In the genomic region with DNA sequence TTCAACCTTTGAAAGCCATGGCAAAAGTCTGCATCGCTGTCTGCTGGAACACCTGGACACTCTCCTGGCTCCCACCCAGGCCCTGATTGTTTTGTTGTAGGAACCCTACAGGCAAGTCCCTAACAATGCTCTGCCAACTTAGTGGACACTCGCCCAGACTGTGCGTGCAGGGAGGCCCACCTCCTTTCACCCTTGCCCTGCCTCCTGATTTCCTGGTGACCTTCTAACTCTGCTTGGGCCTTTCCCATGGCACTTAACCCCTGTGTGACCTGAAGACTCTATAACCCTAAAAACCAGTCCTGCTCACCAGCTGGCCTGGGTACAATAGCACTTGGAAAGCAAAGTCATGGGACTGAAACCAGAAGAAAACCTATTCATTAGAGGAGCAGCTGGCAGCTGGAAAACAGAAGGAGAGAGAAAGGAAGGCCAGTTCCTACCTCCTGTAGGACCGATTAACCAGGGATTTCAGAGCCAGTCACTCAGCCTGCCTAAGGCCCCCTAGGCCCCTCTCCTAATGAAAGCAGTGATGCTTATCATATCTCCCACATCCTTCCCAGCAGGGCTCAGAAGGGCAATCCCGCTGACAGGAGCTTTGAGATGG, we compare ENCODE assay signal across 16 cellular contexts.
A peak's percentile ranks its signal among the peaks of the same experiment; 100 is the strongest.
DNase-seq lines count a peak whose midpoint lies in the region; ATAC-seq, FAIRE-seq and TF ChIP-seq lines count a peak whose summit lies in the region.
"Had no signal": no experiment of that assay in that cellular context is flagged by ENCODE, and none has a peak within 500 bp of the region (broad histone marks: within the 10 kb centered on the region; RNA-seq: fewer than 3 reads in every experiment).

No MANE protein-coding gene starts in this region.

- H3K4me1 ChIP-seq in endothelial cell of umbilical vein (ENCODE audit: control insufficient read depth, extremely low read depth, insufficient read depth, low read length) (no peaks in the 10 kb centered on the region), neural progenitor cell (peaks cover 5% of the 10 kb centered on the region)
- H3K4me1 ChIP-seq: breast epithelium, SJSA1 had no signal

- H3K4me3 Mint-ChIP-seq in neural progenitor cell, result peak overlapping the region; percentile 10
- H3K4me3 Mint-ChIP-seq in activated T-helper 1 cell treated with anti-CD3 and anti-CD28 coated beads, Interleukin-12 subunit alpha, Interleukin-12 subunit beta, Interleukin-2, Interleukin-4 antibody, amounts not matched to agents 30 ng/mL and 10 ng/mL and 1 ng/mL, durations not matched to agents 14 hours and 24 hours and 36 hours, result no peak overlapping the region
- H3K4me3 Mint-ChIP-seq: activated T-helper 17 cell treated with anti-CD3 and anti-CD28 coated beads, Interleukin-2, amount 50 U/mL, for 72 hours had no signal

- no peaks in the 10 kb centered on the region for H3K27me3 ChIP-seq in endothelial cell of umbilical vein (ENCODE audit: control insufficient read depth in 2 of 2, insufficient read depth in 2 of 2, low read length in 2 of 2)
- H3K27me3 ChIP-seq in neural progenitor cell, result no peaks in the 10 kb centered on the region
- H3K27me3 ChIP-seq: breast epithelium, SJSA1 had no signal

- H3K9ac ChIP-seq in endothelial cell of umbilical vein (replicated peaks; ENCODE audit: extremely low read depth, insufficient read depth, low read length) (no peak overlapping the region), neural progenitor cell (no peak overlapping the region)

- H3K27ac ChIP-seq in endothelial cell of umbilical vein (ENCODE audit: insufficient read depth, low read depth, low read length) (no peak overlapping the region), neural progenitor cell (peak overlapping the region; percentile 38)
- H3K27ac ChIP-seq: SJSA1 had no signal

- dilution Hi-C loops in endothelial cell of umbilical vein (cut with MboI; ENCODE audit: extremely low pct_ligation_motif_present, low sequenced_read_pairs), result no loop called here

- POLR2A ChIA-PET in HEK293T (lab: Yijun Ruan, JAX), result no interaction called here
- POLR2A ChIA-PET in endothelial cell of umbilical vein (lab: Charles Lee), result interaction anchor here (0.8 kb wide), 1 partner anchor 34 kb away, joined by 7 read pairs; no protein-coding TSS in a partner anchor

- DNase-seq in HEK293T (ENCODE audit: extremely low spot score) (peak; percentile 17), NCI-H345 (lab: John Stamatoyannopoulos, UW) (peak; percentile 44), endothelial cell of umbilical vein (ENCODE audit: low read depth, low spot score) (peak; percentile 65), neural progenitor cell (ENCODE audit: low spot score) (peak; percentile 58), KBM-7 (no peak)
- DNase-seq in activated T-helper 1 cell treated with anti-CD3 and anti-CD28 coated beads, Interleukin-12 subunit alpha, Interleukin-12 subunit beta, Interleukin-2, Interleukin-4 antibody, amounts not matched to agents 30 ng/mL and 10 ng/mL and 1 ng/mL, durations not matched to agents 14 hours and 24 hours and 36 hours (ENCODE audit: low spot score), result no peak
- DNase-seq: activated CD4-positive, alpha-beta T cell treated with anti-CD3 and anti-CD28 coated beads for 4 hours; NCI-H226; stimulated activated CD4-positive, alpha-beta T cell treated with anti-CD3 and anti-CD28 coated beads, Interleukin-4, amount 100 ng/mL, for 1 hour had no signal

- ATAC-seq in HG03520 (IDR thresholded peaks at IDR 0.05; ENCODE audit: unreplicated experiment), result no peak
- no peak for ATAC-seq in GM21515 (IDR thresholded peaks at IDR 0.05; ENCODE audit: unreplicated experiment)
- ATAC-seq: activated T-helper 17 cell treated with anti-CD3 and anti-CD28 coated beads, Interleukin-2, amount 50 U/mL, for 72 hours had no signal

- peaks cover 5% of the 10 kb centered on the region for H3K9me3 Mint-ChIP-seq in neural progenitor cell
- no peaks in the 10 kb centered on the region for H3K9me3 Mint-ChIP-seq in activated T-helper 1 cell treated with anti-CD3 and anti-CD28 coated beads, Interleukin-12 subunit alpha, Interleukin-12 subunit beta, Interleukin-2, Interleukin-4 antibody, amounts not matched to agents 30 ng/mL and 10 ng/mL and 1 ng/mL, durations not matched to agents 14 hours and 24 hours and 36 hours
- H3K9me3 Mint-ChIP-seq: activated T-helper 17 cell treated with anti-CD3 and anti-CD28 coated beads, Interleukin-2, amount 50 U/mL, for 72 hours had no signal

- H3K4me2 ChIP-seq in endothelial cell of umbilical vein (ENCODE audit: insufficient read depth, low read length) (no peak overlapping the region), neural progenitor cell (peak overlapping the region; percentile 38)

- H3F3A ChIP-seq in neural progenitor cell (ENCODE audit: low read depth), result peaks cover 29% of the 10 kb centered on the region

- H2AFZ ChIP-seq in endothelial cell of umbilical vein (ENCODE audit: low read depth, low read length) (no peak overlapping the region), neural progenitor cell (replicated peaks) (no peak overlapping the region)

- intact Hi-C loops in endothelial cell of umbilical vein (cut with micrococcal nuclease), result no loop called here
- intact Hi-C loops in activated T-helper 1 cell treated with anti-CD3 and anti-CD28 coated beads, Interleukin-12 subunit alpha, Interleukin-12 subunit beta, Interleukin-2, Interleukin-4 antibody, amounts not matched to agents 30 ng/mL and 10 ng/mL and 1 ng/mL, durations not matched to agents 14 hours and 24 hours and 36 hours (cut with micrococcal nuclease), result no loop called here

- peaks cover 84% of the 10 kb centered on the region for H3K4me1 Mint-ChIP-seq in neural progenitor cell
- H3K4me1 Mint-ChIP-seq in activated T-helper 1 cell treated with anti-CD3 and anti-CD28 coated beads, Interleukin-12 subunit alpha, Interleukin-12 subunit beta, Interleukin-2, Interleukin-4 antibody, amounts not matched to agents 30 ng/mL and 10 ng/mL and 1 ng/mL, durations not matched to agents 14 hours and 24 hours and 36 hours (ENCODE audit: low read depth), result peaks cover 15% of the 10 kb centered on the region
- H3K4me1 Mint-ChIP-seq: activated T-helper 17 cell treated with anti-CD3 and anti-CD28 coated beads, Interleukin-2, amount 50 U/mL, for 72 hours had no signal

- H3K36me3 ChIP-seq in endothelial cell of umbilical vein (ENCODE audit: control insufficient read depth in 2 of 2, extremely low read depth in 1 of 2, insufficient read depth in 2 of 2, low read length in 2 of 2), result no peaks in the 10 kb centered on the region
- no peaks in the 10 kb centered on the region for H3K36me3 ChIP-seq in neural progenitor cell
- H3K36me3 ChIP-seq: breast epithelium, SJSA1 had no signal

- no TSS peak for BruUV-seq in endothelial cell of umbilical vein (replicated peaks; lab: Mats Ljungman, UMichigan)

- H3K9me3 ChIP-seq in endothelial cell of umbilical vein (replicated peaks; ENCODE audit: control insufficient read depth, insufficient read depth, low read length) (no peaks in the 10 kb centered on the region), neural progenitor cell (ENCODE audit: low read depth) (no peaks in the 10 kb centered on the region)
- H3K9me3 ChIP-seq: breast epithelium, SJSA1 had no signal

- H3K9me1 ChIP-seq in endothelial cell of umbilical vein (replicated peaks; ENCODE audit: control insufficient read depth, extremely low read depth, insufficient read depth, low read length), result no peaks in the 10 kb centered on the region

- no peak for TF ChIP-seq POLR2A in endothelial cell of umbilical vein (IDR thresholded peaks at IDR 0.05; ENCODE audit: low read depth, low read length)

- peak overlapping the region; percentile 94 for H3K27ac Mint-ChIP-seq in neural progenitor cell
- H3K27ac Mint-ChIP-seq in activated T-helper 1 cell treated with anti-CD3 and anti-CD28 coated beads, Interleukin-12 subunit alpha, Interleukin-12 subunit beta, Interleukin-2, Interleukin-4 antibody, amounts not matched to agents 30 ng/mL and 10 ng/mL and 1 ng/mL, durations not matched to agents 14 hours and 24 hours and 36 hours, result no peak overlapping the region
- H3K27ac Mint-ChIP-seq: activated T-helper 17 cell treated with anti-CD3 and anti-CD28 coated beads, Interleukin-2, amount 50 U/mL, for 72 hours had no signal

- in situ Hi-C loops in KBM-7 (cut with MboI; ENCODE audit: low pct_unique_long_range_greater_than_20kb, low sequenced_read_pairs), result no loop called here

- TF ChIP-seq CTCF in endothelial cell of umbilical vein (IDR thresholded peaks at IDR 0.05; ENCODE audit: extremely low read depth in 1 of 2, insufficient read depth in 1 of 2, low read depth in 1 of 2, low read length in 2 of 2) (no peak), neural progenitor cell (IDR thresholded peaks at IDR 0.05) (no peak)

- no peak for FAIRE-seq in endothelial cell of umbilical vein (lab: Jason Lieb, UNC)
- FAIRE-seq: D721Med, islet of Langerhans had no signal

- H3K4me3 ChIP-seq in endothelial cell of umbilical vein (replicated peaks in 1 of 3; ENCODE audit: insufficient read depth in 1 of 3, low read depth in 1 of 3, low read length in 3 of 3) (no peak overlapping the region), neural progenitor cell (no peak overlapping the region)
- H3K4me3 ChIP-seq: breast epithelium, SJSA1 had no signal

- CTCF ChIA-PET in HEK293T (lab: Yijun Ruan, JAX) (no interaction called here), endothelial cell of umbilical vein (lab: Charles Lee) (interaction anchor here (1.3 to 5.4 kb wide), 3 partner anchors 13 to 50 kb away, joined by 5 to 19 read pairs (median 5); no protein-coding TSS in a partner anchor)

- H3K79me2 ChIP-seq in endothelial cell of umbilical vein (ENCODE audit: control insufficient read depth, insufficient read depth, low read length) (no peaks in the 10 kb centered on the region), neural progenitor cell (ENCODE audit: low read depth) (no peaks in the 10 kb centered on the region)

- H3K36me3 Mint-ChIP-seq in neural progenitor cell, result no peaks in the 10 kb centered on the region
- H3K36me3 Mint-ChIP-seq in activated T-helper 1 cell treated with anti-CD3 and anti-CD28 coated beads, Interleukin-12 subunit alpha, Interleukin-12 subunit beta, Interleukin-2, Interleukin-4 antibody, amounts not matched to agents 30 ng/mL and 10 ng/mL and 1 ng/mL, durations not matched to agents 14 hours and 24 hours and 36 hours (ENCODE audit: low read depth), result no peaks in the 10 kb centered on the region

- H4K20me1 ChIP-seq in endothelial cell of umbilical vein (replicated peaks; ENCODE audit: control insufficient read depth, extremely low read depth, insufficient read depth, low read length) (no peaks in the 10 kb centered on the region), neural progenitor cell (ENCODE audit: low read depth) (no peaks in the 10 kb centered on the region)

- H3K27me3 Mint-ChIP-seq in neural progenitor cell (ENCODE audit: insufficient read depth, low read depth), result peaks cover 9% of the 10 kb centered on the region
- no peaks in the 10 kb centered on the region for H3K27me3 Mint-ChIP-seq in activated T-helper 1 cell treated with anti-CD3 and anti-CD28 coated beads, Interleukin-12 subunit alpha, Interleukin-12 subunit beta, Interleukin-2, Interleukin-4 antibody, amounts not matched to agents 30 ng/mL and 10 ng/mL and 1 ng/mL, durations not matched to agents 14 hours and 24 hours and 36 hours (ENCODE audit: insufficient read depth)
- H3K27me3 Mint-ChIP-seq: activated T-helper 17 cell treated with anti-CD3 and anti-CD28 coated beads, Interleukin-2, amount 50 U/mL, for 72 hours had no signal

TF ChIP-seq in HEK293T, 16 proteins besides CTCF, POLR2A, EP300 and RAD21 (continues in another document):
- TF ChIP-seq SUZ12 (IDR thresholded peaks at IDR 0.05), result no peak

Comparison
In these comparisons a context has a peak if more than half of its experiments do, and no peak if none do; other contexts are left out.
1. DNase-seq: peak in HEK293T (single experiment), NCI-H345 (single experiment), endothelial cell of umbilical vein (single experiment) and neural progenitor cell (single experiment); none in activated T-helper 1 cell treated with anti-CD3 and anti-CD28 coated beads, Interleukin-12 subunit alpha, Interleukin-12 subunit beta, Interleukin-2, Interleukin-4 antibody, amounts not matched to agents 30 ng/mL and 10 ng/mL and 1 ng/mL, durations not matched to agents 14 hours and 24 hours and 36 hours (single experiment) and KBM-7 (single experiment).